Comparison of ENCODE assay signal across 31 cellular contexts in genomic region chr19:50482271-50482855, GRCh38. TPM values are rescaled to one million over a fixed set of nuclear protein-coding genes. Genes with fewer than 3 reads are reported as not detected.
"Had no signal": no experiment of that assay in that cellular context is flagged by ENCODE, and none has a peak within 500 bp of the region (broad histone marks: within the 10 kb centered on the region; RNA-seq: fewer than 3 reads in every experiment).

No MANE protein-coding gene starts in this region.

- ATAC-seq: activated CD8-positive, alpha-beta memory T cell treated with anti-CD3 and anti-CD28 coated beads, Interleukin-2, amount 10 ng/mL, durations not matched to agents 7 days and 5 days; Panc1; T-helper 17 cell had no signal

- H3K27ac Mint-ChIP-seq: activated B cell treated with CpG ODN at 0.5 μM for 24 hours; activated CD4-positive, alpha-beta T cell treated with anti-CD3 and anti-CD28 coated beads, Interleukin-2, amount 10 ng/mL, durations not matched to agents 24 days and 14 days; activated CD8-positive, alpha-beta memory T cell treated with anti-CD3 and anti-CD28 coated beads, Interleukin-2, amount 10 ng/mL, durations not matched to agents 7 days and 5 days; activated naive CD4-positive, alpha-beta T cell treated with anti-CD3 and anti-CD28 coated beads for 36 hours; activated T-cell treated with anti-CD3 and anti-CD28 coated beads, Interleukin-2, amount 50 U/mL, for 24 hours; activated T-helper 1 cell treated with anti-CD3 and anti-CD28 coated beads, Interleukin-12 subunit alpha, Interleukin-12 subunit beta, Interleukin-2, Interleukin-4 antibody, amounts not matched to agents 30 ng/mL and 10 ng/mL and 1 ng/mL, durations not matched to agents 14 hours and 24 hours and 36 hours had no signal

- DNase-seq: activated B cell treated with CpG ODN at 0.5 μM for 24 hours; activated CD4-positive, alpha-beta T cell treated with anti-CD3 and anti-CD28 coated beads for 1 hour; activated CD4-positive, alpha-beta T cell treated with anti-CD3 and anti-CD28 coated beads, Interleukin-2, amount 10 ng/mL, durations not matched to agents 24 days and 14 days; activated CD4-positive, alpha-beta T cell treated with anti-CD3 and anti-CD28 coated beads, Interleukin-2, amount 50 U/mL, for 48 hours; activated CD8-positive, alpha-beta memory T cell treated with anti-CD3 and anti-CD28 coated beads, Interleukin-2, amount 10 ng/mL, durations not matched to agents 7 days and 5 days; activated gamma-delta T cell; activated naive CD4-positive, alpha-beta T cell treated with anti-CD3 and anti-CD28 coated beads for 36 hours; activated T-cell treated with anti-CD3 and anti-CD28 coated beads, Interleukin-2, amount 50 U/mL, for 24 hours; amygdala; NCI-H1092 treated with DMSO at 0.1 percent for 48 hours; NCI-H1417 treated with DMSO at 0.1 percent for 48 hours; NCI-H1694; NCI-H2029; NCI-H2107; NCI-H2171 treated with DMSO at 0.1 percent for 48 hours; NCI-H226; NCI-H526; NCI-H774; OCI-M1; SHP77 treated with DMSO at 0.1 percent for 48 hours; T-helper 17 cell; T-helper 9 cell had no signal

- H3K9me3 Mint-ChIP-seq: activated B cell treated with CpG ODN at 0.5 μM for 24 hours; activated CD4-positive, alpha-beta T cell treated with anti-CD3 and anti-CD28 coated beads, Interleukin-2, amount 10 ng/mL, durations not matched to agents 24 days and 14 days; activated T-cell treated with anti-CD3 and anti-CD28 coated beads, Interleukin-2, amount 50 U/mL, for 24 hours had no signal

- H3K27ac ChIP-seq: KMS-11, RWPE1 had no signal

- H3K27me3 Mint-ChIP-seq: activated B cell treated with CpG ODN at 0.5 μM for 24 hours; activated CD4-positive, alpha-beta T cell treated with anti-CD3 and anti-CD28 coated beads, Interleukin-2, amount 10 ng/mL, durations not matched to agents 24 days and 14 days; activated CD8-positive, alpha-beta memory T cell treated with anti-CD3 and anti-CD28 coated beads, Interleukin-2, amount 10 ng/mL, durations not matched to agents 7 days and 5 days; activated naive CD8-positive, alpha-beta T cell; activated T-cell treated with anti-CD3 and anti-CD28 coated beads, Interleukin-2, amount 50 U/mL, for 24 hours; T-helper 17 cell had no signal

- H3K4me3 Mint-ChIP-seq: activated B cell treated with CpG ODN at 0.5 μM for 24 hours; activated CD4-positive, alpha-beta T cell treated with anti-CD3 and anti-CD28 coated beads, Interleukin-2, amount 10 ng/mL, durations not matched to agents 24 days and 14 days; activated CD8-positive, alpha-beta memory T cell treated with anti-CD3 and anti-CD28 coated beads, Interleukin-2, amount 10 ng/mL, durations not matched to agents 7 days and 5 days; activated naive CD4-positive, alpha-beta T cell treated with anti-CD3 and anti-CD28 coated beads for 36 hours; activated naive CD8-positive, alpha-beta T cell; activated T-cell treated with anti-CD3 and anti-CD28 coated beads, Interleukin-2, amount 50 U/mL, for 24 hours; activated T-helper 1 cell treated with anti-CD3 and anti-CD28 coated beads, Interleukin-12 subunit alpha, Interleukin-12 subunit beta, Interleukin-2, Interleukin-4 antibody, amounts not matched to agents 30 ng/mL and 10 ng/mL and 1 ng/mL, durations not matched to agents 14 hours and 24 hours and 36 hours; T-helper 17 cell had no signal

RNA-seq across cellular contexts. Expression of gene GARIN5A, which starts 5.7 kb away (rescaled TPM):
- total RNA-seq: activated CD8-positive, alpha-beta memory T cell treated with anti-CD3 and anti-CD28 coated beads, Interleukin-2, amount 10 ng/mL, durations not matched to agents 7 days and 5 days had no signal

RNA-seq across cellular contexts. Expression of gene ASPDH, which starts 31.4 kb away (rescaled TPM):
- total RNA-seq: activated B cell treated with CpG ODN at 0.5 μM for 24 hours; activated CD4-positive, alpha-beta T cell treated with anti-CD3 and anti-CD28 coated beads, Interleukin-2, amount 10 ng/mL, durations not matched to agents 24 days and 14 days; activated CD8-positive, alpha-beta memory T cell treated with anti-CD3 and anti-CD28 coated beads, Interleukin-2, amount 10 ng/mL, durations not matched to agents 7 days and 5 days; activated naive CD4-positive, alpha-beta T cell treated with anti-CD3 and anti-CD28 coated beads for 36 hours; activated T-helper 1 cell treated with anti-CD3 and anti-CD28 coated beads, Interleukin-12 subunit alpha, Interleukin-12 subunit beta, Interleukin-2, Interleukin-4 antibody, amounts not matched to agents 30 ng/mL and 10 ng/mL and 1 ng/mL, durations not matched to agents 14 hours and 24 hours and 36 hours; cardiac septum; MCF 10A; NCI-H460; SK-MEL-5; T-helper 17 cell had no signal

RNA-seq across cellular contexts. Expression of gene MYBPC2, which starts 49.7 kb away (rescaled TPM):
- total RNA-seq: activated CD8-positive, alpha-beta memory T cell treated with anti-CD3 and anti-CD28 coated beads, Interleukin-2, amount 10 ng/mL, durations not matched to agents 7 days and 5 days; cardiac septum; MCF 10A; NCI-H460; SK-MEL-5 had no signal
